In the genomic region with DNA sequence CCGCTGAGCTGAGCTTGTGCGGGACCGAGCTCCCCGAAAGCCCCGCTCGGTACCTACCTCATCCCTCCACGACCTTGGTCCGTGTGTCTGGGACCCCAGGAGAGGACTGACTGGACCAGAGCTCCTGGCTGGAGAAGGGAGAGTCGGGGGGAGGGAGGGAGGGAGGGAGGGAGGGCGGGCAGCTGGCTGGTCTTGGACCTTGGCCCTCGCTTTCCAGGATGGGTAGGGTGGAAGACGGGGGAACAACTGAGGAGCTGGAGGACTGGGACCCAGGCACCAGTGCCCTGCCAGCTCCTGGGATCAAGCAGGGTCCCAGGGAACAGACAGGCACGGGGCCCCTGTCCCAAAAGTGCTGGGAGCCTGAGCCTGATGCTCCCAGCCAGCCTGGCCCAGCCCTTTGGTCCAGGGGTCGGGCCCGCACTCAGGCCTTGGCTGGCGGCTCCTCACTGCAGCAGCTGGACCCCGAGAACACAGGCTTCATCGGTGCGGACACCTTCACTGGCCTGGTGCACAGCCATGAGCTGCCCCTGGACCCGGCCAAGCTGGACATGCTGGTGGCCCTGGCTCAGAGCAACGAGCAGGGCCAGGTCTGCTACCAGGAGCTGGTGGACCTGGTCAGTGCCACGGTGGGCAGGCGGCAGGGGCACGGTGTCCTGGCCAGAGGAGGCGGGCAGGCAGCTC, we compare ENCODE assay signal across 1 cellular context.
TF ChIP-seq lines count a peak whose summit lies in the region.

No MANE protein-coding gene starts in this region.

TF ChIP-seq in HepG2, 621 proteins besides CTCF, POLR2A, EP300 and RAD21 (continued from another document and continues in another):
- TF ChIP-seq, protein P1, sequence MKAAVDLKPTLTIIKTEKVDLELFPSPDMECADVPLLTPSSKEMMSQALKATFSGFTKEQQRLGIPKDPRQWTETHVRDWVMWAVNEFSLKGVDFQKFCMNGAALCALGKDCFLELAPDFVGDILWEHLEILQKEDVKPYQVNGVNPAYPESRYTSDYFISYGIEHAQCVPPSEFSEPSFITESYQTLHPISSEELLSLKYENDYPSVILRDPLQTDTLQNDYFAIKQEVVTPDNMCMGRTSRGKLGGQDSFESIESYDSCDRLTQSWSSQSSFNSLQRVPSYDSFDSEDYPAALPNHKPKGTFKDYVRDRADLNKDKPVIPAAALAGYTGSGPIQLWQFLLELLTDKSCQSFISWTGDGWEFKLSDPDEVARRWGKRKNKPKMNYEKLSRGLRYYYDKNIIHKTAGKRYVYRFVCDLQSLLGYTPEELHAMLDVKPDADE (CRISPR knock-in tag; IDR thresholded peaks at IDR 0.05) = no peak
- no peak for TF ChIP-seq KLF15 (CRISPR knock-in tag; IDR thresholded peaks at IDR 0.05; ENCODE audit: borderline replicate concordance)
- TF ChIP-seq ZSCAN31 (CRISPR knock-in tag; IDR thresholded peaks at IDR 0.05; ENCODE audit: low read depth) = no peak
- TF ChIP-seq ZNF878 (CRISPR knock-in tag; IDR thresholded peaks at IDR 0.05) = no peak
- TF ChIP-seq, protein P2, sequence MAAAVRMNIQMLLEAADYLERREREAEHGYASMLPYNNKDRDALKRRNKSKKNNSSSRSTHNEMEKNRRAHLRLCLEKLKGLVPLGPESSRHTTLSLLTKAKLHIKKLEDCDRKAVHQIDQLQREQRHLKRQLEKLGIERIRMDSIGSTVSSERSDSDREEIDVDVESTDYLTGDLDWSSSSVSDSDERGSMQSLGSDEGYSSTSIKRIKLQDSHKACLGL (CRISPR knock-in tag; IDR thresholded peaks at IDR 0.05) = no peak
- no peak for TF ChIP-seq ZFP1 (CRISPR knock-in tag; IDR thresholded peaks at IDR 0.05)
- no peak for TF ChIP-seq ZNF567 (CRISPR knock-in tag; IDR thresholded peaks at IDR 0.05; ENCODE audit: borderline replicate concordance)
- TF ChIP-seq, protein P3, sequence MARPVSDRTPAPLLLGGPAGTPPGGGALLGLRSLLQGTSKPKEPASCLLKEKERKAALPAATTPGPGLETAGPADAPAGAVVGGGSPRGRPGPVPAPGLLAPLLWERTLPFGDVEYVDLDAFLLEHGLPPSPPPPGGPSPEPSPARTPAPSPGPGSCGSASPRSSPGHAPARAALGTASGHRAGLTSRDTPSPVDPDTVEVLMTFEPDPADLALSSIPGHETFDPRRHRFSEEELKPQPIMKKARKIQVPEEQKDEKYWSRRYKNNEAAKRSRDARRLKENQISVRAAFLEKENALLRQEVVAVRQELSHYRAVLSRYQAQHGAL (CRISPR knock-in tag; IDR thresholded peaks at IDR 0.05; ENCODE audit: not compliant biosample characterization) = no peak
- TF ChIP-seq, protein P4, sequence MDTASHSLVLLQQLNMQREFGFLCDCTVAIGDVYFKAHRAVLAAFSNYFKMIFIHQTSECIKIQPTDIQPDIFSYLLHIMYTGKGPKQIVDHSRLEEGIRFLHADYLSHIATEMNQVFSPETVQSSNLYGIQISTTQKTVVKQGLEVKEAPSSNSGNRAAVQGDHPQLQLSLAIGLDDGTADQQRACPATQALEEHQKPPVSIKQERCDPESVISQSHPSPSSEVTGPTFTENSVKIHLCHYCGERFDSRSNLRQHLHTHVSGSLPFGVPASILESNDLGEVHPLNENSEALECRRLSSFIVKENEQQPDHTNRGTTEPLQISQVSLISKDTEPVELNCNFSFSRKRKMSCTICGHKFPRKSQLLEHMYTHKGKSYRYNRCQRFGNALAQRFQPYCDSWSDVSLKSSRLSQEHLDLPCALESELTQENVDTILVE (CRISPR knock-in tag; IDR thresholded peaks at IDR 0.05) = no peak
- TF ChIP-seq ELF3 (CRISPR knock-in tag; IDR thresholded peaks at IDR 0.05) = no peak
- no peak for TF ChIP-seq ZFAT (CRISPR knock-in tag; conservative IDR thresholded peaks at IDR 0.05)
- no peak for TF ChIP-seq KDM1A (CRISPR knock-in tag; IDR thresholded peaks at IDR 0.05)
- TF ChIP-seq XRCC5 (optimal IDR thresholded peaks at IDR 0.05; ENCODE audit: low read length) = no peak
- no peak for TF ChIP-seq FOXA3 (CRISPR knock-in tag; IDR thresholded peaks at IDR 0.05)
- TF ChIP-seq, protein P5, sequence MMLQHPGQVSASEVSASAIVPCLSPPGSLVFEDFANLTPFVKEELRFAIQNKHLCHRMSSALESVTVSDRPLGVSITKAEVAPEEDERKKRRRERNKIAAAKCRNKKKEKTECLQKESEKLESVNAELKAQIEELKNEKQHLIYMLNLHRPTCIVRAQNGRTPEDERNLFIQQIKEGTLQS (CRISPR knock-in tag; IDR thresholded peaks at IDR 0.05) = 0 out of 2 replicates have a peak, but pooled peaks have one; percentile 10
- TF ChIP-seq, protein P6, sequence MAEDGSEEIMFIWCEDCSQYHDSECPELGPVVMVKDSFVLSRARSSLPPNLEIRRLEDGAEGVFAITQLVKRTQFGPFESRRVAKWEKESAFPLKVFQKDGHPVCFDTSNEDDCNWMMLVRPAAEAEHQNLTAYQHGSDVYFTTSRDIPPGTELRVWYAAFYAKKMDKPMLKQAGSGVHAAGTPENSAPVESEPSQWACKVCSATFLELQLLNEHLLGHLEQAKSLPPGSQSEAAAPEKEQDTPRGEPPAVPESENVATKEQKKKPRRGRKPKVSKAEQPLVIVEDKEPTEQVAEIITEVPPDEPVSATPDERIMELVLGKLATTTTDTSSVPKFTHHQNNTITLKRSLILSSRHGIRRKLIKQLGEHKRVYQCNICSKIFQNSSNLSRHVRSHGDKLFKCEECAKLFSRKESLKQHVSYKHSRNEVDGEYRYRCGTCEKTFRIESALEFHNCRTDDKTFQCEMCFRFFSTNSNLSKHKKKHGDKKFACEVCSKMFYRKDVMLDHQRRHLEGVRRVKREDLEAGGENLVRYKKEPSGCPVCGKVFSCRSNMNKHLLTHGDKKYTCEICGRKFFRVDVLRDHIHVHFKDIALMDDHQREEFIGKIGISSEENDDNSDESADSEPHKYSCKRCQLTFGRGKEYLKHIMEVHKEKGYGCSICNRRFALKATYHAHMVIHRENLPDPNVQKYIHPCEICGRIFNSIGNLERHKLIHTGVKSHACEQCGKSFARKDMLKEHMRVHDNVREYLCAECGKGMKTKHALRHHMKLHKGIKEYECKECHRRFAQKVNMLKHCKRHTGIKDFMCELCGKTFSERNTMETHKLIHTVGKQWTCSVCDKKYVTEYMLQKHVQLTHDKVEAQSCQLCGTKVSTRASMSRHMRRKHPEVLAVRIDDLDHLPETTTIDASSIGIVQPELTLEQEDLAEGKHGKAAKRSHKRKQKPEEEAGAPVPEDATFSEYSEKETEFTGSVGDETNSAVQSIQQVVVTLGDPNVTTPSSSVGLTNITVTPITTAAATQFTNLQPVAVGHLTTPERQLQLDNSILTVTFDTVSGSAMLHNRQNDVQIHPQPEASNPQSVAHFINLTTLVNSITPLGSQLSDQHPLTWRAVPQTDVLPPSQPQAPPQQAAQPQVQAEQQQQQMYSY (CRISPR knock-in tag; IDR thresholded peaks at IDR 0.05) = 0 out of 2 replicates have a peak, but pooled peaks have one; percentile 1
- TF ChIP-seq SMAD9 (CRISPR knock-in tag; IDR thresholded peaks at IDR 0.05) = no peak
- TF ChIP-seq, protein P7, sequence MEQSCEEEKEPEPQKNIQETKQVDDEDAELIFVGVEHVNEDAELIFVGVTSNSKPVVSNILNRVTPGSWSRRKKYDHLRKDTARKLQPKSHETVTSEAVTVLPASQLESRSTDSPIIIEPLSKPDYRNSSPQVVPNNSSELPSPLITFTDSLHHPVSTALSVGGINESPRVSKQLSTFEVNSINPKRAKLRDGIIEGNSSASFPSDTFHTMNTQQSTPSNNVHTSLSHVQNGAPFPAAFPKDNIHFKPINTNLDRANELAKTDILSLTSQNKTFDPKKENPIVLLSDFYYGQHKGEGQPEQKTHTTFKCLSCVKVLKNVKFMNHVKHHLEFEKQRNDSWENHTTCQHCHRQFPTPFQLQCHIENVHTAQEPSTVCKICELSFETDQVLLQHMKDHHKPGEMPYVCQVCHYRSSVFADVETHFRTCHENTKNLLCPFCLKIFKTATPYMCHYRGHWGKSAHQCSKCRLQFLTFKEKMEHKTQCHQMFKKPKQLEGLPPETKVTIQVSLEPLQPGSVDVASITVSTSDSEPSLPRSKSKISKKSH (CRISPR knock-in tag; IDR thresholded peaks at IDR 0.05; ENCODE audit: borderline replicate concordance) = no peak
- TF ChIP-seq, protein P8, sequence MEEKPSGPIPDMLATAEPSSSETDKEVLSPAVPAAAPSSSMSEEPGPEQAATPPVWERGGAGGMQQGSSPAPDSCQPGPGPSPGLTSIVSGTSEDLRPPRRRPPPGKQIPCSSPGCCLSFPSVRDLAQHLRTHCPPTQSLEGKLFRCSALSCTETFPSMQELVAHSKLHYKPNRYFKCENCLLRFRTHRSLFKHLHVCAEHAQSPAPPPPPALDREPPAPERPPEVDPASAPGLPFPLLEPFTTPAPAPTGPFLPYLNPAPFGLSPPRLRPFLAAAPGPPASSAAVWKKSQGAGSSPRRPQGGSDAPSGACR (CRISPR knock-in tag; IDR thresholded peaks at IDR 0.05) = no peak
- TF ChIP-seq ZNF33A (CRISPR knock-in tag; IDR thresholded peaks at IDR 0.05; ENCODE audit: borderline replicate concordance) = no peak
- no peak for TF ChIP-seq YY1 (IDR thresholded peaks at IDR 0.05; ENCODE audit: insufficient read depth, insufficient replicate concordance, low read depth, low read length)
- TF ChIP-seq LCORL (IDR thresholded peaks at IDR 0.05) = no peak
- 0 out of 2 replicates have a peak, but pooled peaks have one; percentile 26 for TF ChIP-seq LCORL (CRISPR knock-in tag; IDR thresholded peaks at IDR 0.05)
- 0 out of 2 replicates have a peak, but pooled peaks have one; percentile 29 for TF ChIP-seq ERF (CRISPR knock-in tag; IDR thresholded peaks at IDR 0.05)
- TF ChIP-seq PITX1 (CRISPR knock-in tag; IDR thresholded peaks at IDR 0.05) = no peak
- no peak for TF ChIP-seq REL (CRISPR knock-in tag; conservative IDR thresholded peaks at IDR 0.05)
- TF ChIP-seq MED8 (CRISPR knock-in tag; IDR thresholded peaks at IDR 0.05; ENCODE audit: insufficient replicate concordance) = no peak
- no peak for TF ChIP-seq PLRG1 (conservative IDR thresholded peaks at IDR 0.05)
- TF ChIP-seq ZBTB1 (CRISPR knock-in tag; IDR thresholded peaks at IDR 0.05; ENCODE audit: borderline replicate concordance) = no peak
- TF ChIP-seq, protein P9, sequence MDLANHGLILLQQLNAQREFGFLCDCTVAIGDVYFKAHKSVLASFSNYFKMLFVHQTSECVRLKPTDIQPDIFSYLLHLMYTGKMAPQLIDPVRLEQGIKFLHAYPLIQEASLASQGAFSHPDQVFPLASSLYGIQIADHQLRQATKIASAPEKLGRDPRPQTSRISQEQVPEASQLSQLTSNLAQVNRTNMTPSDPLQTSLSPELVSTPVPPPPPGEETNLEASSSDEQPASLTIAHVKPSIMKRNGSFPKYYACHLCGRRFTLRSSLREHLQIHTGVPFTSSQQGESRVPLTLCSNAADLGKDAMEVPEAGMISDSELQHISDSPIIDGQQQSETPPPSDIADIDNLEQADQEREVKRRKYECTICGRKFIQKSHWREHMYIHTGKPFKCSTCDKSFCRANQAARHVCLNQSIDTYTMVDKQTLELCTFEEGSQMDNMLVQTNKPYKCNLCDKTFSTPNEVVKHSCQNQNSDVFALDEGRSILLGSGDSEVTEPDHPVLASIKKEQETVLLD (CRISPR knock-in tag; IDR thresholded peaks at IDR 0.05; ENCODE audit: low read depth) = no peak
- TF ChIP-seq, protein P10, sequence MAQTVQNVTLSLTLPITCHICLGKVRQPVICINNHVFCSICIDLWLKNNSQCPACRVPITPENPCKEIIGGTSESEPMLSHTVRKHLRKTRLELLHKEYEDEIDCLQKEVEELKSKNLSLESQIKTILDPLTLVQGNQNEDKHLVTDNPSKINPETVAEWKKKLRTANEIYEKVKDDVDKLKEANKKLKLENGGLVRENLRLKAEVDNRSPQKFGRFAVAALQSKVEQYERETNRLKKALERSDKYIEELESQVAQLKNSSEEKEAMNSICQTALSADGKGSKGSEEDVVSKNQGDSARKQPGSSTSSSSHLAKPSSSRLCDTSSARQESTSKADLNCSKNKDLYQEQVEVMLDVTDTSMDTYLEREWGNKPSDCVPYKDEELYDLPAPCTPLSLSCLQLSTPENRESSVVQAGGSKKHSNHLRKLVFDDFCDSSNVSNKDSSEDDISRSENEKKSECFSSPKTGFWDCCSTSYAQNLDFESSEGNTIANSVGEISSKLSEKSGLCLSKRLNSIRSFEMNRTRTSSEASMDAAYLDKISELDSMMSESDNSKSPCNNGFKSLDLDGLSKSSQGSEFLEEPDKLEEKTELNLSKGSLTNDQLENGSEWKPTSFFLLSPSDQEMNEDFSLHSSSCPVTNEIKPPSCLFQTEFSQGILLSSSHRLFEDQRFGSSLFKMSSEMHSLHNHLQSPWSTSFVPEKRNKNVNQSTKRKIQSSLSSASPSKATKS (CRISPR knock-in tag; IDR thresholded peaks at IDR 0.05) = no peak
- no peak for TF ChIP-seq GPN1 (CRISPR knock-in tag; IDR thresholded peaks at IDR 0.05; ENCODE audit: borderline replicate concordance)
- TF ChIP-seq, protein P11, sequence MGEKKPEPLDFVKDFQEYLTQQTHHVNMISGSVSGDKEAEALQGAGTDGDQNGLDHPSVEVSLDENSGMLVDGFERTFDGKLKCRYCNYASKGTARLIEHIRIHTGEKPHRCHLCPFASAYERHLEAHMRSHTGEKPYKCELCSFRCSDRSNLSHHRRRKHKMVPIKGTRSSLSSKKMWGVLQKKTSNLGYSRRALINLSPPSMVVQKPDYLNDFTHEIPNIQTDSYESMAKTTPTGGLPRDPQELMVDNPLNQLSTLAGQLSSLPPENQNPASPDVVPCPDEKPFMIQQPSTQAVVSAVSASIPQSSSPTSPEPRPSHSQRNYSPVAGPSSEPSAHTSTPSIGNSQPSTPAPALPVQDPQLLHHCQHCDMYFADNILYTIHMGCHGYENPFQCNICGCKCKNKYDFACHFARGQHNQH (CRISPR knock-in tag; IDR thresholded peaks at IDR 0.05) = no peak
- no peak for TF ChIP-seq ELF1 (CRISPR knock-in tag; IDR thresholded peaks at IDR 0.05)
- 0 out of 2 replicates have a peak, but pooled peaks have one; percentile 24 for TF ChIP-seq POLR2AphosphoS5 (IDR thresholded peaks at IDR 0.05; ENCODE audit: low read depth, low read length)
- no peak for TF ChIP-seq ZNF253 (CRISPR knock-in tag; IDR thresholded peaks at IDR 0.05; ENCODE audit: borderline replicate concordance)
- TF ChIP-seq ZBTB38 (CRISPR knock-in tag; IDR thresholded peaks at IDR 0.05) = peak; percentile 48
- no peak for TF ChIP-seq KDM6A (CRISPR knock-in tag; IDR thresholded peaks at IDR 0.05; ENCODE audit: low read depth)
- no peak for TF ChIP-seq ZFP41 (CRISPR knock-in tag; IDR thresholded peaks at IDR 0.05; ENCODE audit: borderline replicate concordance)
- TF ChIP-seq SP1 (IDR thresholded peaks at IDR 0.05) = no peak
- no peak for TF ChIP-seq SP1 (CRISPR knock-in tag; IDR thresholded peaks at IDR 0.05)
- no peak for TF ChIP-seq HNRNPLL (IDR thresholded peaks at IDR 0.05; ENCODE audit: low read depth, low read length, poor library complexity, severe bottlenecking)
- TF ChIP-seq IKZF1 (IDR thresholded peaks at IDR 0.05) = no peak
- TF ChIP-seq CENPX (CRISPR knock-in tag; IDR thresholded peaks at IDR 0.05) = no peak
- no peak for TF ChIP-seq ZFP37 (CRISPR knock-in tag; IDR thresholded peaks at IDR 0.05; ENCODE audit: borderline replicate concordance)
